1 cellular context compared by ENCODE assay signal in genomic region chr1:229570891-229571516, GRCh38.
A peak's percentile ranks its signal among the peaks of the same experiment; 100 is the strongest.
TF ChIP-seq lines count a peak whose summit lies in the region.

No MANE protein-coding gene starts in this region.

TF ChIP-seq in GM12878, 131 proteins besides CTCF, POLR2A, EP300 and RAD21:
- TF ChIP-seq ATF2 (IDR thresholded peaks at IDR 0.05; ENCODE audit: low read length) (no peak), PKNOX1 (IDR thresholded peaks at IDR 0.05) (0 out of 2 replicates have a peak, but pooled peaks have one; percentile 5)
TF ChIP-seq in GM12878: peak in this region for 1.
